ENCODE assay signal across 1 cellular context in the genomic region with DNA sequence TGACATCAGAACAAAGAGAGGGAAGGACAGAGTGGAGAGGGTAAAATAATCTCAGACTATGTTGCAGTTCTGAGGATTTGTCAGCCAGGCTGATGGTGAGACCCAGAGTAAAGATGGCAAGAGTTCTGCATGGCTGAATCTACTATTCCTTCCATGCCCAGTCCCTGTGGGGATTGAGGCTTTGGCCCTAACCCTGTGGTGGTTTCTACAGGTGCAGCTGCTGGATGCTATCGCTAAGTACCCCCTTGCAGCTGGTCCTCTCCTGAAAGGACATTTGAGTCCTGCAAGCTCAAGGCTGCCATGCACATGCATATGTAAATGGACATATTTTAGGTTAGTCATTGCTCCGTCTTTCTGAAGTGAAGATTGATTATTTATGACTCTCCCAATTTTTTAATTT.
TF ChIP-seq lines count a peak whose summit lies in the region.

No MANE protein-coding gene starts in this region.

TF ChIP-seq in H1, 55 proteins besides CTCF, POLR2A, EP300 and RAD21 (continued from another document):
- TF ChIP-seq E2F6 (IDR thresholded peaks at IDR 0.05) (no peak), RNF2 (IDR thresholded peaks at IDR 0.05; ENCODE audit: borderline replicate concordance, low read depth, low read length, missing control alignments, poor library complexity, severe bottlenecking) (no peak), TEAD4 (IDR thresholded peaks at IDR 0.05; ENCODE audit: low read depth, low read length) (no peak), SP2 (IDR thresholded peaks at IDR 0.05; ENCODE audit: low read length) (no peak)
